In genomic region chr22:44531487-44531886, GRCh38 we compare ENCODE assay signal across 18 cellular contexts. TPM values are rescaled to one million over a fixed set of nuclear protein-coding genes. Genes with fewer than 3 reads are reported as not detected.
A peak's percentile ranks its signal among the peaks of the same experiment; 100 is the strongest.
DNase-seq lines count a peak whose midpoint lies in the region; ATAC-seq and TF ChIP-seq lines count a peak whose summit lies in the region.
"Had no signal": no experiment of that assay in that cellular context is flagged by ENCODE, and none has a peak within 500 bp of the region (broad histone marks: within the 10 kb centered on the region; RNA-seq: fewer than 3 reads in every experiment).

No MANE protein-coding gene starts in this region.

- no peak overlapping the region for H3K4me3 ChIP-seq in right atrium auricular region
- H3K4me3 ChIP-seq: PC-9, SK-N-MC had no signal

- no peak for DNase-seq in Right ventricle myocardium superior
- no peak for DNase-seq in right atrium auricular region (ENCODE audit: low spot score)
- DNase-seq in amniotic epithelial cell (ENCODE audit: low read depth), result peak; percentile 36
- peak; percentile 31 for DNase-seq in islet precursor cell
- no peak for DNase-seq in NCI-H1092 treated with DMSO at 0.1 percent for 48 hours (lab: John Stamatoyannopoulos, UW)
- DNase-seq: BE2C; Calu3; CD4-positive, alpha-beta T cell; DMS79; HFFc6; Karpas-422; NCI-H187 treated with DMSO at 0.1 percent for 48 hours; NCI-H2171 treated with DMSO at 0.1 percent for 48 hours; NCI-H774; PC-9 had no signal

- H3K4me1 ChIP-seq in right atrium auricular region, result no peaks in the 10 kb centered on the region
- H3K4me1 ChIP-seq: BE2C had no signal

- H3K9me3 ChIP-seq in right atrium auricular region, result no peaks in the 10 kb centered on the region
- H3K9me3 ChIP-seq: BE2C had no signal

- ATAC-seq in Right ventricle myocardium superior (ENCODE audit: poor library complexity) (peak; percentile 68), HG03354 (IDR thresholded peaks at IDR 0.05; ENCODE audit: poor library complexity, severe bottlenecking, unreplicated experiment) (no peak)
- ATAC-seq in activated CD4-positive, CD25-positive, alpha-beta regulatory T cell treated with anti-CD3 and anti-CD28 coated beads, Interleukin-2, amount 50 U/mL, for 24 hours, result no peak

- intact Hi-C loops in Right ventricle myocardium superior (cut with DNase I), result no loop called here

- peak overlapping the region in 1 of 2 donors; percentile 67 for H3K27ac ChIP-seq in right atrium auricular region
- H3K27ac ChIP-seq: PC-9, SK-N-MC had no signal

- H3K36me3 ChIP-seq in right atrium auricular region, result no peaks in the 10 kb centered on the region
- H3K36me3 ChIP-seq: BE2C had no signal

- no peak for TF ChIP-seq CTCF in right atrium auricular region (IDR thresholded peaks at IDR 0.05)

- H3K27me3 ChIP-seq in right atrium auricular region, result no peaks in the 10 kb centered on the region

RNA-seq across cellular contexts. Expression of gene RTL6, which starts 33.5 kb away (rescaled TPM):
- total RNA-seq in Right ventricle myocardium superior (23.5 TPM), right atrium auricular region (10 to 100 TPM; 22.1 to 30.0 TPM)

Comparison
In these comparisons a context has a peak if more than half of its experiments do, and no peak if none do; other contexts are left out.
1. DNase-seq: peak in amniotic epithelial cell (single experiment) and islet precursor cell (single experiment); none in Right ventricle myocardium superior (single experiment), right atrium auricular region (single experiment) and NCI-H1092 treated with DMSO at 0.1 percent for 48 hours (single experiment).